Comparison of ENCODE assay signal across 1 cellular context in the genomic region with DNA sequence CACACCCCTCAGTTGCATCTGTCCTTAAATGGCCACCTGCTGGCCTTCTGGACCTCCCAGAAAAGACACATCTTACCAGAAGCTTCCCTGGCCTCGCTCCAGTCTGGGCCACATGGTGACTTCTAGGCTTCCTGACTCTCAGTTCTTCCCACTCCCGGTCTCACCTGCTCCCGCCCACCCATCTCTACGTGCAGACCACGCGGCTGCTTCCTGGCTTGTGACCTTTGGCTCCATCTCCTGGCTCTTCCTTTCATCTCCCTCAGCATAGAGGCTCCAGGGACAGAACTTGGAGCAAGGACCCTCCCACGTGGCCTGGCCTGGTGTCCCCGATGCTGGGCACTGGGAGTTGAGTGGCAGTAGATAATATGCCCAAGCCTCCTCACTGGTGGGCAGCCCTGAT.
A peak's percentile ranks its signal among the peaks of the same experiment; 100 is the strongest.
TF ChIP-seq lines count a peak whose summit lies in the region.

No MANE protein-coding gene starts in this region.

TF ChIP-seq in HCT116, 20 proteins besides CTCF, POLR2A, EP300 and RAD21 (continued from another document):
- TF ChIP-seq TCF7L2 (IDR thresholded peaks at IDR 0.05; ENCODE audit: borderline replicate concordance, extremely low read depth, insufficient read depth, insufficient read length): peak; percentile 11
